ENCODE assay signal across 1 cellular context in the genomic region with DNA sequence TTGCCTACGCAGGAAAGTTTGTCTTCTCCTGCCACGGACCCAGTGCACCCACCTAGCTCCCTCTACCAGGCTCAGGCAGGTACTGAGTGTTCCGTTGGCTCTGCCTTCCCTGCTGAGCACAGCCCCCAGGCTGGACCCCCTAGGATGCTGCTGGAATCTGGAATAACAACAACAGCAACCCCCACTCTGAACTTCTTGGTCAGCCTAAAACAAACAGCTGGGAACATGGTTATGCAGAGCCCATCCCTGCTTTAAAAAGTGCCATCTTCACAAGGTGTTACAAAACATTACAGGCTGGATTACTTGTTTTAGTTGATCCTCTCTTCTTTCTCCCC.
TF ChIP-seq lines count a peak whose summit lies in the region.

No MANE protein-coding gene starts in this region.

TF ChIP-seq in GM12891, 5 proteins besides CTCF, POLR2A, EP300 and RAD21:
- no peak for TF ChIP-seq PAX5 (IDR thresholded peaks at IDR 0.05; ENCODE audit: insufficient read depth, low read length, severe bottlenecking)
- no peak for TF ChIP-seq TAF1 (IDR thresholded peaks at IDR 0.05; ENCODE audit: low read depth, low read length)
- no peak for TF ChIP-seq POU2F2 (IDR thresholded peaks at IDR 0.05; ENCODE audit: low read depth, low read length)
- TF ChIP-seq SPI1 (IDR thresholded peaks at IDR 0.05; ENCODE audit: low read depth, low read length) = no peak
- TF ChIP-seq POLR2AphosphoS5 (IDR thresholded peaks at IDR 0.05; ENCODE audit: low read depth, low read length) = no peak
TF ChIP-seq in GM12891: peak in this region for 0.
